1 cellular context compared by ENCODE assay signal in genomic region chr4:184568770-184569169, GRCh38.
TF ChIP-seq lines count a peak whose summit lies in the region.

No MANE protein-coding gene starts in this region.

TF ChIP-seq in K562, 482 proteins besides CTCF, POLR2A, EP300 and RAD21 (continued from another document):
- TF ChIP-seq ZBTB49 (CRISPR knock-in tag; IDR thresholded peaks at IDR 0.05; ENCODE audit: borderline replicate concordance) (no peak), SOX6 (IDR thresholded peaks at IDR 0.05) (peak; percentile 50; the same call in 1 of the 2 replicates)
